In genomic region chr11:77082838-77083552, GRCh38 we compare ENCODE assay signal across 8 cellular contexts. TPM values are rescaled to one million over a fixed set of nuclear protein-coding genes. Genes with fewer than 3 reads are reported as not detected.
DNase-seq lines count a peak whose midpoint lies in the region; ATAC-seq and TF ChIP-seq lines count a peak whose summit lies in the region.

No MANE protein-coding gene starts in this region.

- intact Hi-C loops in Right ventricle myocardium superior (cut with DNase I) = no loop called here

- no peak for TF ChIP-seq CTCF in GM13976 (IDR thresholded peaks at IDR 0.05; ENCODE audit: borderline replicate concordance, control extremely low read depth, extremely low read depth, insufficient read depth, missing control alignments)

- ATAC-seq in GM19438 (IDR thresholded peaks at IDR 0.05; ENCODE audit: low read depth, unreplicated experiment) (peak; percentile 62), Right ventricle myocardium superior (ENCODE audit: poor library complexity) (peak; percentile 79), GM21576 (IDR thresholded peaks at IDR 0.05; ENCODE audit: unreplicated experiment) (no peak)

- DNase-seq in activated T-cell treated with anti-CD3 and anti-CD28 coated beads for 48 hours (ENCODE audit: low read depth) = peak; percentile 34
- peak; percentile 72 for DNase-seq in Right ventricle myocardium superior
- DNase-seq in stimulated activated CD4-positive, alpha-beta T cell treated with anti-CD3 and anti-CD28 coated beads, Interleukin-2, amount 100 ng/mL, for 24 hours = peak; percentile 49 to 51
- no peak for DNase-seq in NK-92 treated with Interleukin-12 subunit alpha and Interleukin-12 subunit beta, amount 100 ng/mL, for 24 hours (lab: John Stamatoyannopoulos, UW)
- no peak for DNase-seq in GM13976 (ENCODE audit: low spot score)
- no peak for DNase-seq in DMS114 treated with DMSO at 0.1 percent for 48 hours (lab: John Stamatoyannopoulos, UW; ENCODE audit: unreplicated experiment)

- in situ Hi-C loops in GM13976 (cut with MboI; ENCODE audit: low sequenced_read_pairs, unreplicated experiment) = no loop called here

RNA-seq across cellular contexts. Expression of gene CAPN5, which starts 16.2 kb away (rescaled TPM):
- 2.6 TPM for total RNA-seq in Right ventricle myocardium superior

RNA-seq across cellular contexts. Expression of gene OMP, which starts 19.6 kb away (rescaled TPM):
- not detected for total RNA-seq in Right ventricle myocardium superior

RNA-seq across cellular contexts. Expression of gene MYO7A, which starts 45.1 kb away (rescaled TPM):
- total RNA-seq in Right ventricle myocardium superior = 4.4 TPM

RNA-seq across cellular contexts. Expression of gene B3GNT6, which starts 48.8 kb away (rescaled TPM):
- not detected for total RNA-seq in Right ventricle myocardium superior

Comparison
In these comparisons a context has a peak if more than half of its experiments do, and no peak if none do; other contexts are left out.
1. DNase-seq: peak in activated T-cell treated with anti-CD3 and anti-CD28 coated beads for 48 hours (single experiment), Right ventricle myocardium superior (single experiment) and stimulated activated CD4-positive, alpha-beta T cell treated with anti-CD3 and anti-CD28 coated beads, Interleukin-2, amount 100 ng/mL, for 24 hours (2 of 2); none in NK-92 treated with Interleukin-12 subunit alpha and Interleukin-12 subunit beta, amount 100 ng/mL, for 24 hours (single experiment), GM13976 (single experiment) and DMS114 treated with DMSO at 0.1 percent for 48 hours (single experiment).